11 cellular contexts compared by ENCODE assay signal in genomic region chr9:6133346-6134063, GRCh38.
DNase-seq lines count a peak whose midpoint lies in the region; ATAC-seq and TF ChIP-seq lines count a peak whose summit lies in the region.
"Had no signal": no experiment of that assay in that cellular context is flagged by ENCODE, and none has a peak within 500 bp of the region (broad histone marks: within the 10 kb centered on the region; RNA-seq: fewer than 3 reads in every experiment).

No MANE protein-coding gene starts in this region.

- H3K4me3 ChIP-seq in Jurkat, Clone E6-1 (ENCODE audit: low read length): no peak overlapping the region
- H3K4me3 ChIP-seq in lower leg skin (ENCODE audit: low read depth, poor library complexity, severe bottlenecking): no peak overlapping the region
- H3K4me3 ChIP-seq in foreskin fibroblast (ENCODE audit: low read depth in 1 of 2, low read length in 2 of 2): no peak overlapping the region
- H3K4me3 ChIP-seq in OCI-LY7 (ENCODE audit: low read depth, low read length, poor library complexity, severe bottlenecking): no peak overlapping the region

- no peak overlapping the region for H3K27ac ChIP-seq in OCI-LY7 (ENCODE audit: low read depth, low read length, poor library complexity, severe bottlenecking)

- no peaks in the 10 kb centered on the region for H3K79me2 ChIP-seq in OCI-LY7 (ENCODE audit: insufficient read depth, low read depth, low read length)

- 80 to 81% methylated on average over 5 of the region's 5 CpGs for WGBS in lower leg skin, 2 donors

- H3K36me3 ChIP-seq in OCI-LY7 (ENCODE audit: insufficient read depth, low read length): no peaks in the 10 kb centered on the region

- TF ChIP-seq POLR2A in lower leg skin (IDR thresholded peaks at IDR 0.05): no peak

- no peak overlapping the region for H3K4me2 ChIP-seq in OCI-LY7 (ENCODE audit: low read length)

- H3K9me2 ChIP-seq in OCI-LY7 (ENCODE audit: insufficient read depth, low read length): no peaks in the 10 kb centered on the region; the same call in 1 of the 2 replicates

- TF ChIP-seq CTCF in lower leg skin (IDR thresholded peaks at IDR 0.05) (no peak), foreskin fibroblast (IDR thresholded peaks at IDR 0.05; ENCODE audit: low read depth, low read length) (no peak), OCI-LY7 (conservative IDR thresholded peaks at IDR 0.05; ENCODE audit: low read length) (no peak)

- H2AFZ ChIP-seq in OCI-LY7 (ENCODE audit: low read length): no peak overlapping the region

- peak; percentile 57 for DNase-seq in Jurkat, Clone E6-1 (ENCODE audit: low read depth, low spot score)
- peak; percentile 76 for DNase-seq in glomerular visceral epithelial cell (ENCODE audit: extremely low spot score)
- DNase-seq in lower leg skin (ENCODE audit: low spot score in 2 of 2): no peak
- DNase-seq in foreskin fibroblast: no peak
- no peak for DNase-seq in OCI-LY7 (ENCODE audit: low spot score)
- DNase-seq: activated B cell treated with CpG ODN at 0.5 μM for 24 hours, caudate nucleus, left cardiac atrium, NCI-H1930 had no signal

- BruUV-seq in OCI-LY7 (replicated peaks; lab: Mats Ljungman, UMichigan): no TSS peak

- H4K20me1 ChIP-seq in OCI-LY7 (ENCODE audit: insufficient read depth, low read length): no peaks in the 10 kb centered on the region

- H3K4me1 ChIP-seq in OCI-LY7 (ENCODE audit: insufficient read depth, low read length, poor library complexity, severe bottlenecking): no peaks in the 10 kb centered on the region

- no peaks in the 10 kb centered on the region for H3K9me3 ChIP-seq in OCI-LY7 (ENCODE audit: low read length)

- ATAC-seq in GM18858 (IDR thresholded peaks at IDR 0.05; ENCODE audit: unreplicated experiment) (peak; percentile 71), GM21786 (IDR thresholded peaks at IDR 0.05; ENCODE audit: unreplicated experiment) (peak; percentile 83)
- ATAC-seq: left cardiac atrium had no signal

- intact Hi-C loops in lower leg skin (cut with DNase I; ENCODE audit: low total_unique reads) (no loop called here), OCI-LY7 (cut with micrococcal nuclease; ENCODE audit: unreplicated experiment) (no loop called here)

- CTCF ChIA-PET in OCI-LY7 (lab: Charles Lee; ENCODE audit: unreplicated experiment): no interaction called here

- POLR2A ChIA-PET in OCI-LY7 (lab: Charles Lee): interaction anchor here (0.7 kb wide), 2 partner anchors 12 to 52 kb away, joined by 3 read pairs; no protein-coding TSS in a partner anchor

Comparison
In these comparisons a context has a peak if more than half of its experiments do, and no peak if none do; other contexts are left out.
1. DNase-seq: peak in Jurkat, Clone E6-1 (single experiment) and glomerular visceral epithelial cell (single experiment); none in lower leg skin (0 of 2), foreskin fibroblast (0 of 2) and OCI-LY7 (single experiment).